ENCODE assay signal across 21 cellular contexts in genomic region chr6:134937426-134937825, GRCh38. TPM values are rescaled to one million over a fixed set of nuclear protein-coding genes. Genes with fewer than 3 reads are reported as not detected.
A peak's percentile ranks its signal among the peaks of the same experiment; 100 is the strongest.
DNase-seq lines count a peak whose midpoint lies in the region; TF ChIP-seq lines count a peak whose summit lies in the region.
"Had no signal": no experiment of that assay in that cellular context is flagged by ENCODE, and none has a peak within 500 bp of the region (broad histone marks: within the 10 kb centered on the region; RNA-seq: fewer than 3 reads in every experiment).

No MANE protein-coding gene starts in this region.

- H4K20me1 ChIP-seq in BLaER1 (no peaks in the 10 kb centered on the region), fibroblast of lung (ENCODE audit: control insufficient read depth, extremely low read depth, insufficient read depth, low read length) (no peaks in the 10 kb centered on the region)

- no peak overlapping the region for H2BK120ac ChIP-seq in neuronal stem cell (ENCODE audit: low read depth, low read length)

- H3K4me1 ChIP-seq in BLaER1 (peaks cover 11% of the 10 kb centered on the region), fibroblast of lung (ENCODE audit: control insufficient read depth, extremely low read depth, insufficient read depth, low read length) (peaks cover 9% of the 10 kb centered on the region), neuronal stem cell (ENCODE audit: control insufficient read depth in 2 of 2, insufficient read depth in 1 of 2, low read depth in 1 of 2, low read length in 2 of 2) (no peaks in the 10 kb centered on the region)
- H3K4me1 ChIP-seq: colonic mucosa, left ventricle myocardium inferior, pancreas, Peyer's patch had no signal

- CTCF ChIA-PET in RWPE1 (lab: Yijun Ruan, JAX) = no interaction called here

- H3K27ac ChIP-seq in BLaER1 = no peak overlapping the region
- H3K27ac ChIP-seq in RWPE1 = peak overlapping the region; percentile 46
- peak overlapping the region; percentile 26 for H3K27ac ChIP-seq in fibroblast of lung (ENCODE audit: insufficient read depth, low read length)
- H3K27ac ChIP-seq in neuronal stem cell (replicated peaks; ENCODE audit: low read length) = no peak overlapping the region
- H3K27ac ChIP-seq: colonic mucosa, left ventricle myocardium inferior, pancreas, Peyer's patch had no signal

- H4K91ac ChIP-seq in neuronal stem cell (ENCODE audit: low read depth, low read length, poor library complexity) = no peak overlapping the region

- no peak overlapping the region for H2AK5ac ChIP-seq in neuronal stem cell (ENCODE audit: low read depth, low read length)

- H3K4me3 Mint-ChIP-seq in activated CD4-positive, alpha-beta T cell treated with anti-CD3 and anti-CD28 coated beads, Interleukin-2, amount 10 ng/mL, durations not matched to agents 24 days and 14 days = no peak overlapping the region

- peak overlapping the region; percentile 23 for H3K18ac ChIP-seq in neuronal stem cell (ENCODE audit: low read length)

- no peak overlapping the region for H2BK5ac ChIP-seq in neuronal stem cell (ENCODE audit: low read length)

- H3K27me3 ChIP-seq in BLaER1 (no peaks in the 10 kb centered on the region), fibroblast of lung (ENCODE audit: control insufficient read depth, insufficient read depth, low read length) (no peaks in the 10 kb centered on the region), neuronal stem cell (ENCODE audit: control insufficient read depth in 3 of 3, insufficient read depth in 3 of 3, low read depth in 1 of 3, low read length in 3 of 3) (no peaks in the 10 kb centered on the region)
- H3K27me3 ChIP-seq: colonic mucosa, gastroesophageal sphincter, pancreas, Peyer's patch had no signal

- H3K9ac ChIP-seq in BLaER1 = no peak overlapping the region
- H3K9ac ChIP-seq in fibroblast of lung (ENCODE audit: insufficient read depth, low read length) = no peak overlapping the region
- H3K9ac ChIP-seq in neuronal stem cell (ENCODE audit: low read depth, low read length, poor library complexity) = peak overlapping the region; percentile 5

- H3K23ac ChIP-seq in neuronal stem cell (ENCODE audit: low read depth, low read length, poor library complexity) = no peak overlapping the region

- no peak overlapping the region for H3K27ac Mint-ChIP-seq in activated CD4-positive, alpha-beta T cell treated with anti-CD3 and anti-CD28 coated beads, Interleukin-2, amount 10 ng/mL, durations not matched to agents 24 days and 14 days

- H2AFZ ChIP-seq in fibroblast of lung (ENCODE audit: low read length) = no peak overlapping the region
- peak overlapping the region; percentile 17 for H2AFZ ChIP-seq in neuronal stem cell (ENCODE audit: low read length)

- intact Hi-C loops in activated CD4-positive, alpha-beta T cell treated with anti-CD3 and anti-CD28 coated beads, Interleukin-2, amount 10 ng/mL, durations not matched to agents 24 days and 14 days (cut with micrococcal nuclease) = loop anchor here (5.0 to 10.0 kb wide), 2 partner anchors 300 to 983 kb away; partner anchors contain the start of gene TBPL1

- no peaks in the 10 kb centered on the region for H3K27me3 Mint-ChIP-seq in activated CD4-positive, alpha-beta T cell treated with anti-CD3 and anti-CD28 coated beads, Interleukin-2, amount 10 ng/mL, durations not matched to agents 24 days and 14 days

- H3K9me3 Mint-ChIP-seq in activated CD4-positive, alpha-beta T cell treated with anti-CD3 and anti-CD28 coated beads, Interleukin-2, amount 10 ng/mL, durations not matched to agents 24 days and 14 days = no peaks in the 10 kb centered on the region

- H3K4me2 ChIP-seq in BLaER1 = peak overlapping the region; percentile 23
- H3K4me2 ChIP-seq in fibroblast of lung (ENCODE audit: extremely low read depth, insufficient read depth, low read length) = peak overlapping the region; percentile 48
- no peak overlapping the region for H3K4me2 ChIP-seq in neuronal stem cell (ENCODE audit: insufficient read depth, low read length, poor library complexity, severe bottlenecking)

- TF ChIP-seq CTCF in RWPE1 (conservative IDR thresholded peaks at IDR 0.05; ENCODE audit: low read depth) (no peak), fibroblast of lung (conservative IDR thresholded peaks at IDR 0.05 in 1 of 2, IDR thresholded peaks at IDR 0.05 in 1 of 2; ENCODE audit: low read depth in 1 of 2, low read length in 2 of 2) (no peak)

- H3K4me3 ChIP-seq in BLaER1 (no peak overlapping the region), fibroblast of lung (replicated peaks in 1 of 4; ENCODE audit: control extremely low read depth in 1 of 4, insufficient read depth in 1 of 4, low read depth in 3 of 4, low read length in 4 of 4) (no peak overlapping the region), neuronal stem cell (ENCODE audit: low read length in 2 of 2) (no peak overlapping the region)
- H3K4me3 ChIP-seq: colonic mucosa, gastroesophageal sphincter, left ventricle myocardium inferior, pancreas, Peyer's patch had no signal

- H3K79me1 ChIP-seq in neuronal stem cell (ENCODE audit: low read depth, low read length) = no peaks in the 10 kb centered on the region

- DNase-seq in RWPE1 (ENCODE audit: low spot score) = no peak
- peak in 1 of 2 donors; percentile 53 for DNase-seq in fibroblast of lung (ENCODE audit: low read depth in 2 of 2)
- no peak for DNase-seq in neuronal stem cell (ENCODE audit: low spot score)
- no peak for DNase-seq in stimulated activated CD4-positive, alpha-beta T cell treated with anti-CD3 and anti-CD28 coated beads, Interleukin-12 subunit alpha, Interleukin-12 subunit beta, amount 100 ng/mL, for 4 hours
- DNase-seq in effector CD4-positive, alpha-beta T cell = no peak
- no peak for DNase-seq in activated CD4-positive, alpha-beta T cell treated with anti-CD3 and anti-CD28 coated beads, Interleukin-2, amount 10 ng/mL, durations not matched to agents 24 days and 14 days
- no peak for DNase-seq in H4 (ENCODE audit: low spot score)
- DNase-seq: activated CD4-positive, alpha-beta T cell treated with anti-CD3 and anti-CD28 coated beads, Interleukin-2, amount 50 U/mL, for 4 hours; activated naive CD4-positive, alpha-beta T cell treated with Interleukin-2 at 50 U/mL for 16 hours; activated T-cell treated with anti-CD3 and anti-CD28 coated beads, Interleukin-2, amount 50 U/mL, for 1 hour; Calu3; colonic mucosa; KBM-7; left ventricle myocardium inferior; NCI-H1092; pancreas; Peyer's patch; stimulated activated CD4-positive, alpha-beta T cell treated with anti-CD3 and anti-CD28 coated beads, Interleukin-2, amount 100 ng/mL, for 48 hours; SW 1271 had no signal

- no peak overlapping the region for H3K14ac ChIP-seq in neuronal stem cell (ENCODE audit: low read length)

- H3K36me3 ChIP-seq in BLaER1 = no peaks in the 10 kb centered on the region; the same call in 1 of the 2 replicates
- H3K36me3 ChIP-seq in fibroblast of lung (ENCODE audit: control insufficient read depth, insufficient read depth, low read length) = no peaks in the 10 kb centered on the region
- no peaks in the 10 kb centered on the region for H3K36me3 ChIP-seq in neuronal stem cell (replicated peaks in 1 of 2; ENCODE audit: control insufficient read depth in 2 of 2, insufficient read depth in 2 of 2, low read length in 2 of 2)
- H3K36me3 ChIP-seq: colonic mucosa, left ventricle myocardium inferior, pancreas, Peyer's patch had no signal

- no peaks in the 10 kb centered on the region for H3K79me2 ChIP-seq in fibroblast of lung (ENCODE audit: control insufficient read depth, insufficient read depth, low read length)

- H3K9me3 ChIP-seq in BLaER1 (no peaks in the 10 kb centered on the region), fibroblast of lung (ENCODE audit: control insufficient read depth, insufficient read depth, low read depth, low read length) (no peaks in the 10 kb centered on the region), neuronal stem cell (replicated peaks in 1 of 2; ENCODE audit: control insufficient read depth in 2 of 2, insufficient read depth in 1 of 2, low read depth in 1 of 2, low read length in 2 of 2) (no peaks in the 10 kb centered on the region)
- H3K9me3 ChIP-seq: colonic mucosa, gastroesophageal sphincter, left ventricle myocardium inferior, pancreas, Peyer's patch had no signal

- H4K8ac ChIP-seq in neuronal stem cell (ENCODE audit: low read depth, low read length) = no peak overlapping the region

- peaks cover 3% of the 10 kb centered on the region for H3K36me3 Mint-ChIP-seq in activated CD4-positive, alpha-beta T cell treated with anti-CD3 and anti-CD28 coated beads, Interleukin-2, amount 10 ng/mL, durations not matched to agents 24 days and 14 days (ENCODE audit: low read depth)

- no CpG with 5 or more reads among the region's 5 CpGs for WGBS in neuronal stem cell (ENCODE audit: extremely low coverage in 2 of 2, insufficient read length in 2 of 2, insufficient replicate concordance in 1 of 2), 2 donors

- no peak overlapping the region for H2BK15ac ChIP-seq in neuronal stem cell (ENCODE audit: low read length)

- peaks cover 19% of the 10 kb centered on the region for H3K4me1 Mint-ChIP-seq in activated CD4-positive, alpha-beta T cell treated with anti-CD3 and anti-CD28 coated beads, Interleukin-2, amount 10 ng/mL, durations not matched to agents 24 days and 14 days

- no peak overlapping the region for H2BK12ac ChIP-seq in neuronal stem cell (ENCODE audit: low read length)

- no peak overlapping the region for H3K4ac ChIP-seq in neuronal stem cell (ENCODE audit: low read length)

- POLR2A ChIA-PET in RWPE1 (lab: Yijun Ruan, JAX; ENCODE audit: low non-redundant PET) = no interaction called here

RNA-seq across cellular contexts. Expression of gene ALDH8A1, which starts 12.5 kb away (rescaled TPM):
- 0.26 and 0.50 TPM in 2 replicates for total RNA-seq in fibroblast of lung
- polyA plus RNA-seq in fibroblast of lung = 0.08 and 0.11 TPM in 2 replicates
- polyA plus RNA-seq in fibroblast of lung (2012) = 0.09 and 0.13 TPM in 2 replicates
- not detected in 2 replicates for polyA minus RNA-seq in fibroblast of lung (ENCODE audit: low replicate concordance)
- 0.13 TPM for polyA plus RNA-seq in neuronal stem cell (2013, experiment 1 of 2)
- polyA plus RNA-seq in neuronal stem cell (2013, experiment 2 of 2) = 0.10 TPM
- 1.2 and 1.7 TPM in 2 replicates for total RNA-seq in activated CD4-positive, alpha-beta T cell treated with anti-CD3 and anti-CD28 coated beads, Interleukin-2, amount 10 ng/mL, durations not matched to agents 24 days and 14 days
- not detected in 2 replicates for total RNA-seq in H4 (2014; rRNA removed; shearing (Covaris generic))

Comparison
In these comparisons a context has a peak if more than half of its experiments do, and no peak if none do; other contexts are left out.
1. H3K27ac ChIP-seq: peak in RWPE1 (single experiment) and fibroblast of lung (single experiment); none in BLaER1 (single experiment) and neuronal stem cell (single experiment).